In the genomic region with DNA sequence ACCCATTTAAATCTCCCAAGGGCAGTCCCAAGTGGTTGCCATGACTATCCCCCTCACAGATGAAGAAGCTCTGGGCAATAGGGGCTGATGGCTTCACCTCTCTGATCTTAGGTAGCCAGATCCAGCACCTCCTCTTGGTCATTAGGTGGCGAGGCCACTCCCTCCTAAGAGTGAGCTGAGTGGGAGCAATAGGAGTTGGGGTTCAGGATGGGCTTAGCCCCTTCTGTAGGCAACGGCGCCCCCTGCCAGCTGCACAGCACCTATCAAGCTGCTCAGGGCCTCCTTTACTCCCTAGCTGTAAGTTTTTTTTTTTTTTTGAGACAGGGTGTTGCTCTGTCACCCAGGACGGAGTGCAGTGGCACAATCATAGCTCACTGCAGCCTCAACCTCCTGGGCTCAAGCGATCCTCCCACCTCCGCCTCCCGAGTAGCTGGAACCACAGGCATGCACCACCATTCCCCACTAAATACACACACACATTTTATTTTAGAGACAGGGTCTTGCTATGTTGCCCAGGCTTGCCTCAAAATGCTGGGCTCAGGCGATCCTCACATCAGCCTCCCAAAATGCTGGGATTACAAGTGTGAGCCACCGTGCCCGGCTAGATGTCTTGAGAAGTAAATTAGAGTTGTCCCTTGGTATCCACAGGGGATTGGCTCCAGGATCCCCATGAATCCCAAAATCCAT, we compare ENCODE assay signal across 8 cellular contexts. TPM values are rescaled to one million over a fixed set of nuclear protein-coding genes. Genes with fewer than 3 reads are reported as not detected.
A peak's percentile ranks its signal among the peaks of the same experiment; 100 is the strongest.
DNase-seq lines count a peak whose midpoint lies in the region; ATAC-seq, FAIRE-seq and TF ChIP-seq lines count a peak whose summit lies in the region.

No MANE protein-coding gene starts in this region.

- H2AFZ ChIP-seq in hepatocyte = no peak overlapping the region

- no peak overlapping the region for H3K4me3 ChIP-seq in hepatocyte

- no peak overlapping the region for H3K4me2 ChIP-seq in hepatocyte

- H3K4me1 ChIP-seq in hepatocyte (ENCODE audit: insufficient read depth) = peaks cover 11% of the 10 kb centered on the region

- 80% methylated on average over 10 of the region's 10 CpGs for WGBS in hepatocyte (ENCODE audit: low lambda C conversion rate, missing lambda C conversion rate)

- peak; percentile 45 for TF ChIP-seq CTCF in hepatocyte (IDR thresholded peaks at IDR 0.05; ENCODE audit: poor library complexity)

- peaks cover 24% of the 10 kb centered on the region for H3K27me3 ChIP-seq in hepatocyte

- TF ChIP-seq POLR2A in GM12892 (IDR thresholded peaks at IDR 0.05; ENCODE audit: low read depth, low read length) = no peak

- H3K36me3 ChIP-seq in hepatocyte (replicated peaks; ENCODE audit: insufficient read depth, low read depth) = no peaks in the 10 kb centered on the region

- FAIRE-seq in GM12892 (lab: Jason Lieb, UNC) = no peak

- H3K9me3 ChIP-seq in hepatocyte (ENCODE audit: low read depth) = no peaks in the 10 kb centered on the region

- H3K27ac ChIP-seq in hepatocyte = no peak overlapping the region

- peaks cover 12% of the 10 kb centered on the region for H3K79me2 ChIP-seq in hepatocyte

- DNase-seq in AML-193 (lab: John Stamatoyannopoulos, UW) (peak; percentile 30 to 32), HCEC 1CT (peak; percentile 58), hepatocyte (ENCODE audit: low spot score) (peak; percentile 55), NCI-H2029 (lab: John Stamatoyannopoulos, UW) (no peak), GM12892 (ENCODE audit: insufficient read length) (no peak)
- DNase-seq in activated CD4-positive, alpha-beta T cell treated with anti-CD3 and anti-CD28 coated beads, Interleukin-2, amount 50 U/mL, for 48 hours = peak; percentile 52 to 64

- ATAC-seq in GM21717 (IDR thresholded peaks at IDR 0.05; ENCODE audit: unreplicated experiment) = no peak
- ATAC-seq in HG03108 (IDR thresholded peaks at IDR 0.05; ENCODE audit: unreplicated experiment) = no peak

- no peaks in the 10 kb centered on the region for H3K9me2 ChIP-seq in hepatocyte (replicated peaks; ENCODE audit: insufficient read depth)

- H4K20me1 ChIP-seq in hepatocyte (ENCODE audit: insufficient read depth, poor library complexity, severe bottlenecking) = no peaks in the 10 kb centered on the region

RNA-seq across cellular contexts. Expression of a gene that starts 3.5 kb away (rescaled TPM):
- 8.2 and 8.8 TPM in 2 replicates for total RNA-seq in hepatocyte
- polyA plus RNA-seq in hepatocyte = 16.3 and 27.6 TPM in 2 replicates
- polyA plus RNA-seq in GM12892 (2012; ENCODE audit: missing spikeins) = 0.66 TPM

RNA-seq across cellular contexts. Expression of a gene that starts 5.4 kb away (rescaled TPM):
- total RNA-seq in hepatocyte = 106 and 131 TPM in 2 replicates
- 147 and 154 TPM in 2 replicates for polyA plus RNA-seq in hepatocyte
- polyA plus RNA-seq in GM12892 (2012; ENCODE audit: missing spikeins) = 116 TPM

RNA-seq across cellular contexts. Expression of a gene that starts 6.5 kb away (rescaled TPM):
- 52.6 and 52.8 TPM in 2 replicates for total RNA-seq in hepatocyte
- polyA plus RNA-seq in hepatocyte = 67.7 and 72.8 TPM in 2 replicates
- 8.7 TPM for polyA plus RNA-seq in GM12892 (2012; ENCODE audit: missing spikeins)

RNA-seq across cellular contexts. Expression of a gene that starts 10.2 kb away (rescaled TPM):
- 2.9 and 3.2 TPM in 2 replicates for total RNA-seq in hepatocyte
- 2.2 and 4.4 TPM in 2 replicates for polyA plus RNA-seq in hepatocyte
- not detected for polyA plus RNA-seq in GM12892 (2012; ENCODE audit: missing spikeins)

RNA-seq across cellular contexts. Expression of a gene that starts 32.2 kb away (rescaled TPM):
- 1.2 and 1.7 TPM in 2 replicates for total RNA-seq in hepatocyte
- polyA plus RNA-seq in hepatocyte = 3.4 and 3.8 TPM in 2 replicates
- 0.87 TPM for polyA plus RNA-seq in GM12892 (2012; ENCODE audit: missing spikeins)

Comparison
In these comparisons a context has a peak if more than half of its experiments do, and no peak if none do; other contexts are left out.
1. DNase-seq: peak in AML-193 (2 of 2), HCEC 1CT (single experiment), activated CD4-positive, alpha-beta T cell treated with anti-CD3 and anti-CD28 coated beads, Interleukin-2, amount 50 U/mL, for 48 hours (2 of 2) and hepatocyte (single experiment); none in NCI-H2029 (single experiment) and GM12892 (single experiment).